14 cellular contexts compared by ENCODE assay signal in the genomic region with DNA sequence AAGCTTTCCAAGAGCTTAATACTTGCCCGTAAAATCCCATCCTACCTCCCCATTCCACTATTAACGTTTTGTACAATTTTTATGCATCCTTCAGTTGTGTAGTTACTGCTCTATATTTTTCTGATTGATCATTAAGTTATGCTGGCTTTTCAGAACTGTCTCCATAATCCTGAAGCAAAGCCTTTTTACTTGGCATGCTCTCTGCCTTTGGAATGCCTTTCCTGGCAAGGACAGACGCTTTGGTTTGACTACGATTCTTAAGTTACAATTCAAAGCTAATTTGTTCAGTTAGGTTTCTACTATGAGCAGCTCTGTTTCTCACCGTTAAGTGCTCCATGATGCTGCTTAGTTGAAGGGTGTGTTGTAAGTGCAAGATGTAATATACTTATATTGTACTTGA.
DNase-seq lines count a peak whose midpoint lies in the region; TF ChIP-seq lines count a peak whose summit lies in the region.
"Had no signal": no experiment of that assay in that cellular context is flagged by ENCODE, and none has a peak within 500 bp of the region (broad histone marks: within the 10 kb centered on the region; RNA-seq: fewer than 3 reads in every experiment).

No MANE protein-coding gene starts in this region.

- H3K36me3 ChIP-seq in MG63 (no peaks in the 10 kb centered on the region), muscle layer of duodenum (ENCODE audit: control insufficient read depth in 1 of 2, insufficient read depth in 2 of 2, low read length in 2 of 2) (no peaks in the 10 kb centered on the region), transverse colon (no peaks in the 10 kb centered on the region)

- in situ Hi-C loops in transverse colon (cut with MboI; ENCODE audit: low pct_ligation_motif_present in 1 of 4, low pct_unique_long_range_greater_than_20kb in 1 of 4, low sequenced_read_pairs in 3 of 4) = loop anchor here in 2 of 4 donors (25.0 kb wide), 1 partner anchor 572 kb away; a partner anchor contains a TSS

- H3K27ac ChIP-seq in coronary artery = peak overlapping the region; percentile 3 to 70
- H3K27ac ChIP-seq in muscle layer of duodenum (ENCODE audit: low read length) = peak overlapping the region; percentile 50
- peak overlapping the region; percentile 65 to 81 (median 74) for H3K27ac ChIP-seq in transverse colon
- H3K27ac ChIP-seq: parathyroid adenoma had no signal

- DNase-seq in MG63 = peak; percentile 44
- no peak for DNase-seq in coronary artery (ENCODE audit: low spot score)
- no peak for DNase-seq in transverse colon
- DNase-seq in activated effector memory CD4-positive, alpha-beta T cell treated with Interleukin-2 at 50 U/mL for 16 hours = no peak
- no peak for DNase-seq in stimulated activated naive CD4-positive, alpha-beta T cell (lab: John Stamatoyannopoulos, UW)
- no peak for DNase-seq in C1 segment of cervical spinal cord (lab: John Stamatoyannopoulos, UW)
- DNase-seq: activated T-cell treated with anti-CD3 and anti-CD28 coated beads, Interleukin-2, amount 50 U/mL, for 1 hour; CD4-positive, alpha-beta memory T cell; effector memory CD8-positive, alpha-beta T cell; MV-4-11; stimulated activated CD4-positive, alpha-beta T cell treated with anti-CD3 and anti-CD28 coated beads, Interleukin-1b, Interleukin-23, amount 100 ng/mL, for 48 hours; SW 1271 had no signal

- 54 to 70% methylated on average over 3 to 5 of the region's 5 CpGs for WGBS in transverse colon (ENCODE audit: low coverage in 1 of 2), 2 donors

- H3K27me3 ChIP-seq in MG63 (no peaks in the 10 kb centered on the region), muscle layer of duodenum (ENCODE audit: low read depth, low read length) (no peaks in the 10 kb centered on the region), transverse colon (peaks cover 45% of the 10 kb centered on the region)

- TF ChIP-seq CTCF in coronary artery (IDR thresholded peaks at IDR 0.05) (no peak), transverse colon (IDR thresholded peaks at IDR 0.05) (no peak)

- peaks cover 0 to 22% of the 10 kb centered on the region in 2 donors for H3K4me1 ChIP-seq in muscle layer of duodenum (ENCODE audit: control insufficient read depth in 1 of 2, insufficient read depth in 2 of 2, low read length in 2 of 2)
- H3K4me1 ChIP-seq in transverse colon = peaks cover 0 to 13% (median 9%) of the 10 kb centered on the region in 4 donors
- H3K4me1 ChIP-seq: parathyroid adenoma had no signal

- H3K4me3 ChIP-seq in MG63 (no peak overlapping the region), coronary artery (peak overlapping the region; percentile 41), muscle layer of duodenum (ENCODE audit: low read depth in 1 of 2, low read length in 2 of 2) (no peak overlapping the region), transverse colon (no peak overlapping the region)

- no peak for TF ChIP-seq POLR2A in transverse colon (IDR thresholded peaks at IDR 0.05)

- H3K9me3 ChIP-seq in MG63 (no peaks in the 10 kb centered on the region), muscle layer of duodenum (ENCODE audit: control insufficient read depth in 1 of 2, low read length in 2 of 2) (no peaks in the 10 kb centered on the region), transverse colon (no peaks in the 10 kb centered on the region)

- intact Hi-C loops in transverse colon (cut with DNase I; ENCODE audit: low total_unique reads) = no loop called here

- no peak for TF ChIP-seq EP300 in transverse colon (IDR thresholded peaks at IDR 0.05; ENCODE audit: low read depth)
